Comparison of ENCODE assay signal across 30 cellular contexts in genomic region chr15:101852356-101852755, GRCh38.
"Had no signal": no experiment of that assay in that cellular context is flagged by ENCODE, and none has a peak within 500 bp of the region (broad histone marks: within the 10 kb centered on the region; RNA-seq: fewer than 3 reads in every experiment).

No MANE protein-coding gene starts in this region.

- ATAC-seq: activated CD8-positive, alpha-beta memory T cell treated with anti-CD3 and anti-CD28 coated beads, Interleukin-2, amount 10 ng/mL, durations not matched to agents 7 days and 5 days; Panc1 had no signal

- H3K4me3 ChIP-seq: ascending aorta, breast epithelium, MG63, SJCRH30, SK-N-MC had no signal

- H3K27ac ChIP-seq: ascending aorta, breast epithelium, SJCRH30, SK-N-MC, WERI-Rb-1 had no signal

- DNase-seq: activated CD4-positive, alpha-beta memory T cell treated with anti-CD3 and anti-CD28 coated beads, Interleukin-2, amount 10 ng/mL, durations not matched to agents 7 days and 5 days; activated CD4-positive, alpha-beta T cell treated with anti-CD3 and anti-CD28 coated beads for 1 hour; activated CD4-positive, alpha-beta T cell treated with anti-CD3 and anti-CD28 coated beads for 48 hours; activated CD4-positive, CD25-positive, alpha-beta regulatory T cell; activated CD8-positive, alpha-beta memory T cell treated with anti-CD3 and anti-CD28 coated beads for 24 hours; activated CD8-positive, alpha-beta memory T cell treated with anti-CD3 and anti-CD28 coated beads, Interleukin-2, amount 10 ng/mL, durations not matched to agents 7 days and 5 days; activated CD8-positive, alpha-beta memory T cell treated with anti-CD3 and anti-CD28 coated beads, Interleukin-2, amount 50 U/mL, for 48 hours; activated effector memory CD4-positive, alpha-beta T cell treated with Interleukin-2 at 50 U/mL for 16 hours; activated naive CD4-positive, alpha-beta T cell treated with anti-CD3 and anti-CD28 coated beads, Interleukin-2, amount 50 U/mL, for 16 hours; activated naive CD8-positive, alpha-beta T cell treated with anti-CD3 and anti-CD28 coated beads for 36 hours; activated T-cell treated with anti-CD3 and anti-CD28 coated beads, Interleukin-2, amount 50 U/mL, for 48 hours; amygdala; Karpas-422; KBM-7; MG63; NCI-H1048; NCI-H1417; NCI-H187 treated with DMSO at 0.1 percent for 48 hours; NCI-H2081; NCI-H2171 treated with DMSO at 0.1 percent for 48 hours; NCI-H2227 treated with DMSO at 0.1 percent for 48 hours; NCI-H446 treated with DMSO at 0.1 percent for 48 hours; NCI-H524; SHP77; SJCRH30; WERI-Rb-1 had no signal

- H3K36me3 ChIP-seq: ascending aorta, breast epithelium, MG63, SJCRH30, WERI-Rb-1 had no signal

- H3K27me3 ChIP-seq: ascending aorta, MG63, SJCRH30 had no signal
